In the genomic region with DNA sequence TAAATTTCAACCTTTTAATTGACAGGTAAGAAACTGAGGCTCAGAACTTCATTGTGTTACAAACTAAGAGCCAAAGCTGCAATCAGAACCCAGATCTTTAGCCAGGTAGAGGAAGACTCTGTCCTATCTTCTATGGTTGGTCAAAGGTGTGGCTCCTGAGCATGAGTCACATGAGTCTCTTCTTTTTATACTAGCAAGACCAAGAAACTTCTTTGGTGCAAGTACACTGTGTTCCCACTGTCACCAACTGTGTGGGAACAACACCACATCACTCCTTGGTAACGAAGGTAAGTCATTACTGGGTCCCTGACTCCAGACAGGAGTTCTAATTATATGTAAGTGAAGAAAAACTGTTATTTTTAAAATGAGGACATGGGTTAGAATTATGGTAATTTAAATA, we compare ENCODE assay signal across 27 cellular contexts.
A peak's percentile ranks its signal among the peaks of the same experiment; 100 is the strongest.
DNase-seq lines count a peak whose midpoint lies in the region; ATAC-seq and TF ChIP-seq lines count a peak whose summit lies in the region.
"Had no signal": no experiment of that assay in that cellular context is flagged by ENCODE, and none has a peak within 500 bp of the region (broad histone marks: within the 10 kb centered on the region; RNA-seq: fewer than 3 reads in every experiment).

No MANE protein-coding gene starts in this region.

- ATAC-seq in T-cell (replicated peaks in 1 of 4) (no peak), HG02759 (IDR thresholded peaks at IDR 0.05; ENCODE audit: unreplicated experiment) (no peak)
- ATAC-seq: esophagus mucosa; stimulated activated memory B cell treated with anti-CD40 and anti-IgM and Interleukin-4, amounts not matched to agents 10 μg/mL and 1 μg/mL and 100 μg/mL, for 72 hours had no signal

- peak overlapping the region; percentile 71 for H3K27ac ChIP-seq in mammary epithelial cell (ENCODE audit: insufficient read depth, low read depth, low read length)
- H3K27ac ChIP-seq: C4-2B, cardiac muscle cell, colonic mucosa, neutrophil, sigmoid colon, testis, uterus had no signal

- peak overlapping the region; percentile 25 for H2AFZ ChIP-seq in mammary epithelial cell (ENCODE audit: low read depth, low read length)

- intact Hi-C loops in mammary epithelial cell (cut with micrococcal nuclease): no loop called here

- peaks cover 7% of the 10 kb centered on the region for H3K36me3 Mint-ChIP-seq in activated naive CD4-positive, alpha-beta T cell treated with anti-CD3 and anti-CD28 coated beads, Interleukin-2, amount 50 U/mL, for 24 hours
- peaks cover 5% of the 10 kb centered on the region for H3K36me3 Mint-ChIP-seq in T-cell
- no peaks in the 10 kb centered on the region for H3K36me3 Mint-ChIP-seq in stimulated activated naive CD8-positive, alpha-beta T cell treated with anti-CD3 and anti-CD28 coated beads, Interleukin-15, Interleukin-2, amounts not matched to agents 100 ng/mL and 50 ng/mL, for 24 hours (ENCODE audit: low read depth)
- H3K36me3 Mint-ChIP-seq: memory B cell; stimulated activated memory B cell treated with anti-CD40 and anti-IgM and Interleukin-4, amounts not matched to agents 10 μg/mL and 1 μg/mL and 100 μg/mL, for 72 hours had no signal

- 50% methylated on average over 1 of the region's 1 CpG for WGBS in mammary epithelial cell (ENCODE audit: low coverage, missing lambda C conversion rate)

- POLR2A ChIA-PET in T-cell (lab: Charles Lee): no interaction called here

- no peaks in the 10 kb centered on the region for H3K27me3 Mint-ChIP-seq in activated naive CD4-positive, alpha-beta T cell treated with anti-CD3 and anti-CD28 coated beads, Interleukin-2, amount 50 U/mL, for 24 hours
- no peaks in the 10 kb centered on the region for H3K27me3 Mint-ChIP-seq in T-cell
- H3K27me3 Mint-ChIP-seq in stimulated activated naive CD8-positive, alpha-beta T cell treated with anti-CD3 and anti-CD28 coated beads, Interleukin-15, Interleukin-2, amounts not matched to agents 100 ng/mL and 50 ng/mL, for 24 hours: no peaks in the 10 kb centered on the region
- H3K27me3 Mint-ChIP-seq: memory B cell; progenitor cell of endocrine pancreas; stimulated activated memory B cell treated with anti-CD40 and anti-IgM and Interleukin-4, amounts not matched to agents 10 μg/mL and 1 μg/mL and 100 μg/mL, for 72 hours had no signal

- H3K9me3 ChIP-seq in mammary epithelial cell (replicated peaks; ENCODE audit: insufficient read depth, low read length): no peaks in the 10 kb centered on the region
- H3K9me3 ChIP-seq: colonic mucosa, neutrophil, sigmoid colon, testis, uterus had no signal

- H3K79me2 ChIP-seq in mammary epithelial cell (ENCODE audit: insufficient read depth, low read length): no peaks in the 10 kb centered on the region

- no peaks in the 10 kb centered on the region for H4K20me1 ChIP-seq in mammary epithelial cell (ENCODE audit: insufficient read depth, low read length)

- no peaks in the 10 kb centered on the region for H3K27me3 ChIP-seq in mammary epithelial cell (ENCODE audit: insufficient read depth, low read length)
- H3K27me3 ChIP-seq: cardiac muscle cell, colonic mucosa, neutrophil, sigmoid colon, testis, uterus had no signal

- no TSS peak for BruUV-seq in mammary epithelial cell (replicated peaks; lab: Mats Ljungman, UMichigan)

- peak overlapping the region; percentile 6 for H3K4me2 ChIP-seq in mammary epithelial cell (ENCODE audit: insufficient read depth, low read depth, low read length)

- no peak for TF ChIP-seq CTCF in mammary epithelial cell (conservative IDR thresholded peaks at IDR 0.05 in 1 of 2, IDR thresholded peaks at IDR 0.05 in 1 of 2; ENCODE audit: extremely low read depth in 1 of 2, insufficient read depth in 1 of 2, low read depth in 1 of 2, low read length in 2 of 2)

- H3K9me3 Mint-ChIP-seq in activated naive CD4-positive, alpha-beta T cell treated with anti-CD3 and anti-CD28 coated beads, Interleukin-2, amount 50 U/mL, for 24 hours: no peaks in the 10 kb centered on the region
- no peaks in the 10 kb centered on the region for H3K9me3 Mint-ChIP-seq in T-cell
- no peaks in the 10 kb centered on the region for H3K9me3 Mint-ChIP-seq in stimulated activated naive CD8-positive, alpha-beta T cell treated with anti-CD3 and anti-CD28 coated beads, Interleukin-15, Interleukin-2, amounts not matched to agents 100 ng/mL and 50 ng/mL, for 24 hours
- H3K9me3 Mint-ChIP-seq: stimulated activated memory B cell treated with anti-CD40 and anti-IgM and Interleukin-4, amounts not matched to agents 10 μg/mL and 1 μg/mL and 100 μg/mL, for 72 hours had no signal

- H3K9ac ChIP-seq in mammary epithelial cell (ENCODE audit: insufficient read depth, low read length): no peak overlapping the region

- no peak overlapping the region for H3K4me3 ChIP-seq in mammary epithelial cell (replicated peaks in 1 of 3; ENCODE audit: insufficient read depth in 1 of 3, low read depth in 2 of 3, low read length in 3 of 3)
- H3K4me3 ChIP-seq: cardiac muscle cell, colonic mucosa, sigmoid colon, testis, uterus had no signal

- DNase-seq in activated naive CD4-positive, alpha-beta T cell (lab: John Stamatoyannopoulos, UW): no peak
- DNase-seq in T-cell (no peak), mammary epithelial cell (peak; percentile 45), putamen (ENCODE audit: low spot score) (no peak)
- DNase-seq: activated CD4-positive, CD25-positive, alpha-beta regulatory T cell treated with anti-CD3 and anti-CD28 coated beads, Interleukin-2, amount 50 U/mL, for 72 hours; activated gamma-delta T cell; colonic mucosa; foreskin fibroblast; Karpas-422; NCI-H1436; NCI-H345; SIG-M5; sigmoid colon; stimulated activated CD4-positive, alpha-beta T cell treated with anti-CD3 and anti-CD28 coated beads, Interleukin-4, amount 100 ng/mL, for 4 hours; SW 1271; testis; uterus had no signal

- no peaks in the 10 kb centered on the region for H3K36me3 ChIP-seq in mammary epithelial cell (ENCODE audit: insufficient read depth, low read length)
- H3K36me3 ChIP-seq: cardiac muscle cell, colonic mucosa, neutrophil, sigmoid colon, uterus had no signal

- CTCF ChIA-PET in T-cell (lab: Charles Lee) (interaction anchor here (0.6 to 1.1 kb wide), 2 partner anchors 205 to 426 kb away, joined by 4 read pairs; no protein-coding TSS in a partner anchor), mammary epithelial cell (lab: Charles Lee; ENCODE audit: low non-redundant PET) (no interaction called here)

- H3K4me3 Mint-ChIP-seq in activated naive CD4-positive, alpha-beta T cell treated with anti-CD3 and anti-CD28 coated beads, Interleukin-2, amount 50 U/mL, for 24 hours: peak overlapping the region; percentile 77
- H3K4me3 Mint-ChIP-seq in T-cell: peak overlapping the region; percentile 64 to 65 (median 64)
- no peak overlapping the region for H3K4me3 Mint-ChIP-seq in stimulated activated naive CD8-positive, alpha-beta T cell treated with anti-CD3 and anti-CD28 coated beads, Interleukin-15, Interleukin-2, amounts not matched to agents 100 ng/mL and 50 ng/mL, for 24 hours
- H3K4me3 Mint-ChIP-seq: memory B cell; stimulated activated memory B cell treated with anti-CD40 and anti-IgM and Interleukin-4, amounts not matched to agents 10 μg/mL and 1 μg/mL and 100 μg/mL, for 72 hours had no signal

- H3K4me1 Mint-ChIP-seq in activated naive CD4-positive, alpha-beta T cell treated with anti-CD3 and anti-CD28 coated beads, Interleukin-2, amount 50 U/mL, for 24 hours: peaks cover 88% of the 10 kb centered on the region
- H3K4me1 Mint-ChIP-seq in T-cell: peaks cover 77 to 84% (median 78%) of the 10 kb centered on the region in 3 donors
- H3K4me1 Mint-ChIP-seq in stimulated activated naive CD8-positive, alpha-beta T cell treated with anti-CD3 and anti-CD28 coated beads, Interleukin-15, Interleukin-2, amounts not matched to agents 100 ng/mL and 50 ng/mL, for 24 hours (ENCODE audit: low read depth): peaks cover 32% of the 10 kb centered on the region
- H3K4me1 Mint-ChIP-seq: memory B cell; stimulated activated memory B cell treated with anti-CD40 and anti-IgM and Interleukin-4, amounts not matched to agents 10 μg/mL and 1 μg/mL and 100 μg/mL, for 72 hours had no signal

- H3K27ac Mint-ChIP-seq in activated naive CD4-positive, alpha-beta T cell treated with anti-CD3 and anti-CD28 coated beads, Interleukin-2, amount 50 U/mL, for 24 hours: peak overlapping the region; percentile 96
- peak overlapping the region; percentile 92 for H3K27ac Mint-ChIP-seq in T-cell
- H3K27ac Mint-ChIP-seq in stimulated activated naive CD8-positive, alpha-beta T cell treated with anti-CD3 and anti-CD28 coated beads, Interleukin-15, Interleukin-2, amounts not matched to agents 100 ng/mL and 50 ng/mL, for 24 hours: peak overlapping the region; percentile 21
- H3K27ac Mint-ChIP-seq: memory B cell; progenitor cell of endocrine pancreas; stimulated activated memory B cell treated with anti-CD40 and anti-IgM and Interleukin-4, amounts not matched to agents 10 μg/mL and 1 μg/mL and 100 μg/mL, for 72 hours had no signal

- in situ Hi-C loops in mammary epithelial cell (cut with MboI; ENCODE audit: low sequenced_read_pairs in 2 of 2): loop anchor here in 1 of 2 donors (25.0 kb wide), 1 partner anchor 156 kb away; no protein-coding TSS in a partner anchor

- dilution Hi-C loops in mammary epithelial cell (cut with HindIII; ENCODE audit: low sequenced_read_pairs): no loop called here

- peaks cover 18% of the 10 kb centered on the region for H3K4me1 ChIP-seq in mammary epithelial cell (ENCODE audit: insufficient read depth, low read length)
- H3K4me1 ChIP-seq: colonic mucosa, testis, uterus had no signal

Comparison
In these comparisons a context has a peak if more than half of its experiments do, and no peak if none do; other contexts are left out.
1. H3K27ac Mint-ChIP-seq: peak in every context shown above with its lines; median percentile 96 in activated naive CD4-positive, alpha-beta T cell treated with anti-CD3 and anti-CD28 coated beads, Interleukin-2, amount 50 U/mL, for 24 hours; 92 in T-cell; 21 in stimulated activated naive CD8-positive, alpha-beta T cell treated with anti-CD3 and anti-CD28 coated beads, Interleukin-15, Interleukin-2, amounts not matched to agents 100 ng/mL and 50 ng/mL, for 24 hours.